In the genomic region with DNA sequence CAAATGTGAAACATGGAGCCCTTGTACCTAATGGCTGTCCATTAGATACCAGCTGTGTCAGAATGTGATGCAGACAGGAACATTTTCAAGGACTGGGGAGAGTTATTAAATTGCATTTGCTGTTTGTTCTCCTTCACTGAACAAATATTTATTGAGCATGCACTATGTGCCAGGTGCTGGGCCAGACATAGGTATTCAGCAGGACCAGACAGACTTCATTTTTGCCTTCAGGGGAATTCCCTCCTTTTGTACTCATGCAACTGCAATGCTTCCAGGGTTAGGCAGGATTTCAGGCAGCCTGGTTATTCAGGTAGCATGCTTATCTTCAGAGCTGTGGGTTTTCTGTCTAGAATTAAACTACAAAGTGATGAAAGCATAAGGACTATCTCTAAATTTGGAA, we compare ENCODE assay signal across 21 cellular contexts.
DNase-seq lines count a peak whose midpoint lies in the region; ATAC-seq and TF ChIP-seq lines count a peak whose summit lies in the region.
"Had no signal": no experiment of that assay in that cellular context is flagged by ENCODE, and none has a peak within 500 bp of the region (broad histone marks: within the 10 kb centered on the region; RNA-seq: fewer than 3 reads in every experiment).

No MANE protein-coding gene starts in this region.

- peaks cover 8% of the 10 kb centered on the region for H3K27me3 ChIP-seq in hepatocyte
- H3K27me3 ChIP-seq: BLaER1 had no signal

- no peaks in the 10 kb centered on the region for H3K79me2 ChIP-seq in hepatocyte

- H3K9me2 ChIP-seq in hepatocyte (replicated peaks; ENCODE audit: insufficient read depth), result no peaks in the 10 kb centered on the region

- peak overlapping the region; percentile 26 for H3K27ac ChIP-seq in hepatocyte
- H3K27ac ChIP-seq: BLaER1 had no signal

- H3K36me3 ChIP-seq in hepatocyte (replicated peaks; ENCODE audit: insufficient read depth, low read depth), result no peaks in the 10 kb centered on the region
- H3K36me3 ChIP-seq: BLaER1 had no signal

- peaks cover 10% of the 10 kb centered on the region for H3K4me1 ChIP-seq in hepatocyte (ENCODE audit: insufficient read depth)
- H3K4me1 ChIP-seq: BLaER1 had no signal

- peak; percentile 3 for DNase-seq in NCI-H1105 treated with DMSO at 0.1 percent for 48 hours (lab: John Stamatoyannopoulos, UW)
- DNase-seq in NCI-H1105 (lab: John Stamatoyannopoulos, UW), result no peak
- DNase-seq in NCI-H774 (lab: John Stamatoyannopoulos, UW), result peak; percentile 78
- peak; percentile 35 for DNase-seq in hepatocyte (ENCODE audit: low spot score)
- peak; percentile 26 for DNase-seq in renal cortical epithelial cell (ENCODE audit: low read depth)
- DNase-seq in 8988T, result no peak
- DNase-seq in middle frontal gyrus (ENCODE audit: extremely low spot score, low spot score), result no peak
- DNase-seq: activated naive CD4-positive, alpha-beta T cell treated with anti-CD3 and anti-CD28 coated beads, Interleukin-2, amount 10 ng/mL, durations not matched to agents 7 days and 5 days; activated T-cell treated with anti-CD3 and anti-CD28 coated beads, Interleukin-2, amount 50 U/mL, for 4 hours; anterior cingulate cortex; cerebellar nuclear complex; GF-D8; head of caudate nucleus; naive thymus-derived CD8-positive, alpha-beta T cell; OCI-M1; stimulated activated CD4-positive, alpha-beta T cell treated with anti-CD3 and anti-CD28 coated beads, Interleukin-1b, Interleukin-23, amount 100 ng/mL, for 48 hours; stimulated activated naive CD8-positive, alpha-beta T cell treated with anti-CD3 and anti-CD28 coated beads, Interleukin-15, amount 100 ng/mL, for 72 hours; T-helper 17 cell had no signal

- no peaks in the 10 kb centered on the region for H4K20me1 ChIP-seq in hepatocyte (ENCODE audit: insufficient read depth, poor library complexity, severe bottlenecking)
- H4K20me1 ChIP-seq: BLaER1 had no signal

- H2AFZ ChIP-seq in hepatocyte, result no peak overlapping the region

- H3K4me3 ChIP-seq in hepatocyte, result no peak overlapping the region
- H3K4me3 ChIP-seq: BLaER1 had no signal

- ATAC-seq in GM18907 (IDR thresholded peaks at IDR 0.05; ENCODE audit: unreplicated experiment), result no peak
- ATAC-seq: activated T-cell treated with anti-CD3 and anti-CD28 coated beads, Interleukin-2, amount 50 U/mL, for 4 hours; naive thymus-derived CD8-positive, alpha-beta T cell; stimulated activated naive CD8-positive, alpha-beta T cell treated with anti-CD3 and anti-CD28 coated beads, Interleukin-15, amount 100 ng/mL, for 72 hours; T-helper 17 cell; WTC11 had no signal

- no peak for TF ChIP-seq CTCF in hepatocyte (IDR thresholded peaks at IDR 0.05; ENCODE audit: poor library complexity)

- H3K4me2 ChIP-seq in hepatocyte, result peak overlapping the region; percentile 15
- H3K4me2 ChIP-seq: BLaER1 had no signal

- H3K9me3 ChIP-seq in hepatocyte (ENCODE audit: low read depth), result no peaks in the 10 kb centered on the region
- H3K9me3 ChIP-seq: BLaER1 had no signal

Comparison
In these comparisons a context has a peak if more than half of its experiments do, and no peak if none do; other contexts are left out.
1. DNase-seq: peak in NCI-H1105 treated with DMSO at 0.1 percent for 48 hours (single experiment), NCI-H774 (single experiment), hepatocyte (single experiment) and renal cortical epithelial cell (single experiment); none in NCI-H1105 (single experiment), 8988T (single experiment) and middle frontal gyrus (single experiment).